Comparison of ENCODE assay signal across 30 cellular contexts in genomic region chr3:197258168-197258755, GRCh38. TPM values are rescaled to one million over a fixed set of nuclear protein-coding genes. Genes with fewer than 3 reads are reported as not detected.
A peak's percentile ranks its signal among the peaks of the same experiment; 100 is the strongest.
DNase-seq lines count a peak whose midpoint lies in the region; ATAC-seq, FAIRE-seq and TF ChIP-seq lines count a peak whose summit lies in the region.
"Had no signal": no experiment of that assay in that cellular context is flagged by ENCODE, and none has a peak within 500 bp of the region (broad histone marks: within the 10 kb centered on the region; RNA-seq: fewer than 3 reads in every experiment).

No MANE protein-coding gene starts in this region.

- ATAC-seq in omental fat pad (ENCODE audit: low FRiP score), result no peak
- ATAC-seq: activated CD8-positive, alpha-beta memory T cell treated with anti-CD3 and anti-CD28 coated beads, Interleukin-2, amount 10 ng/mL, durations not matched to agents 7 days and 5 days; body of pancreas; lower lobe of right lung; Panc1 had no signal

- H3K36me3 Mint-ChIP-seq in activated T-cell treated with anti-CD3 and anti-CD28 coated beads, Interleukin-2, amount 50 U/mL, for 24 hours (ENCODE audit: low read depth), result peaks cover 9% of the 10 kb centered on the region
- H3K36me3 Mint-ChIP-seq: IgD-negative memory B cell had no signal

- H3K27ac ChIP-seq in GM23248 (no peak overlapping the region), neural cell (ENCODE audit: low read length) (no peak overlapping the region), mesenchymal stem cell (ENCODE audit: low read length, poor library complexity, severe bottlenecking) (no peak overlapping the region)
- H3K27ac ChIP-seq: body of pancreas, lower lobe of right lung, prostate gland, stomach had no signal

- H2AFZ ChIP-seq in GM23248 (no peak overlapping the region), neural cell (ENCODE audit: low read depth, low read length) (no peak overlapping the region), mesenchymal stem cell (ENCODE audit: low read depth, low read length) (no peak overlapping the region)

- 79 to 81% methylated on average over 6 of the region's 6 CpGs for WGBS in GM23248 (ENCODE audit: low coverage in 1 of 2, low lambda C conversion rate in 2 of 2, missing lambda C conversion rate in 2 of 2), 2 experiments
- no CpG with 5 or more reads among the region's 6 CpGs for WGBS in mesenchymal stem cell

- in situ Hi-C loops in GM23248 (cut with MboI), result loop anchor here (5.0 kb wide), 1 partner anchor 244 kb away; no protein-coding TSS in a partner anchor

- H4K8ac ChIP-seq in mesenchymal stem cell (ENCODE audit: low read length), result no peak overlapping the region

- no peak overlapping the region for H3K18ac ChIP-seq in mesenchymal stem cell (ENCODE audit: low read depth in 1 of 2, low read length in 2 of 2)

- no peak overlapping the region for H2BK15ac ChIP-seq in mesenchymal stem cell (ENCODE audit: low read depth, poor library complexity, severe bottlenecking)

- H3K79me2 ChIP-seq in GM23248 (ENCODE audit: insufficient read depth), result peaks cover 97% of the 10 kb centered on the region
- H3K79me2 ChIP-seq in neural cell (replicated peaks; ENCODE audit: insufficient read depth, low read length), result peaks cover 42% of the 10 kb centered on the region

- H4K20me1 ChIP-seq in GM23248 (ENCODE audit: insufficient read depth) (peaks cover 7% of the 10 kb centered on the region; the same call in 1 of the 2 replicates), neural cell (ENCODE audit: insufficient read depth) (no peaks in the 10 kb centered on the region)

- no peak overlapping the region for H3K14ac ChIP-seq in mesenchymal stem cell (ENCODE audit: low read length in 2 of 2)

- no peak overlapping the region for H2BK120ac ChIP-seq in mesenchymal stem cell (ENCODE audit: low read depth, low read length)

- peaks cover 3% of the 10 kb centered on the region for H3K79me1 ChIP-seq in mesenchymal stem cell (replicated peaks; ENCODE audit: low read length, poor library complexity, severe bottlenecking)

- H3K36me3 ChIP-seq in GM23248 (ENCODE audit: low read depth) (no peaks in the 10 kb centered on the region), bronchial epithelial cell (ENCODE audit: control insufficient read depth, insufficient read depth, low read length) (no peaks in the 10 kb centered on the region), neural cell (ENCODE audit: insufficient read depth, low read length) (no peaks in the 10 kb centered on the region), mesenchymal stem cell (ENCODE audit: control insufficient read depth in 1 of 2, insufficient read depth in 2 of 2, low read depth in 1 of 2, low read length in 2 of 2) (peaks cover 5 to 6% of the 10 kb centered on the region in 2 experiments)
- H3K36me3 ChIP-seq: lower lobe of right lung, prostate gland, thyroid gland had no signal

- TF ChIP-seq CTCF in bronchial epithelial cell (IDR thresholded peaks at IDR 0.05; ENCODE audit: insufficient read depth, low read length, severe bottlenecking) (no peak), neural cell (IDR thresholded peaks at IDR 0.05; ENCODE audit: poor library complexity, severe bottlenecking) (no peak), omental fat pad (IDR thresholded peaks at IDR 0.05) (no peak)

- H3K9me3 ChIP-seq in GM23248 (ENCODE audit: low read depth), result no peaks in the 10 kb centered on the region
- no peaks in the 10 kb centered on the region for H3K9me3 ChIP-seq in neural cell (ENCODE audit: low read length)
- H3K9me3 ChIP-seq in mesenchymal stem cell (ENCODE audit: control insufficient read depth, low read length), result no peaks in the 10 kb centered on the region
- H3K9me3 ChIP-seq: body of pancreas, lower lobe of right lung, prostate gland, stomach, thyroid gland had no signal

- no peaks in the 10 kb centered on the region for H3K27me3 ChIP-seq in GM23248 (replicated peaks; ENCODE audit: insufficient read depth)
- no peaks in the 10 kb centered on the region for H3K27me3 ChIP-seq in bronchial epithelial cell (ENCODE audit: control insufficient read depth, insufficient read depth, low read length)
- no peaks in the 10 kb centered on the region for H3K27me3 ChIP-seq in neural cell (ENCODE audit: insufficient read depth, low read depth, low read length)
- no peaks in the 10 kb centered on the region for H3K27me3 ChIP-seq in mesenchymal stem cell (ENCODE audit: control insufficient read depth in 1 of 2, insufficient read depth in 1 of 2, low read length in 2 of 2)
- H3K27me3 ChIP-seq: body of pancreas, stomach, thyroid gland had no signal

- H3K4me2 ChIP-seq in GM23248 (ENCODE audit: unreplicated experiment), result no peak overlapping the region
- H3K4me2 ChIP-seq in neural cell (ENCODE audit: low read length), result peak overlapping the region; percentile 10
- no peak overlapping the region for H3K4me2 ChIP-seq in mesenchymal stem cell (ENCODE audit: low read length, poor library complexity, severe bottlenecking)

- no peak for TF ChIP-seq RAD21 in neural cell (conservative IDR thresholded peaks at IDR 0.05)

- H3K27me3 Mint-ChIP-seq in activated T-cell treated with anti-CD3 and anti-CD28 coated beads, Interleukin-2, amount 50 U/mL, for 24 hours, result no peaks in the 10 kb centered on the region
- H3K27me3 Mint-ChIP-seq: activated CD4-positive, alpha-beta T cell treated with anti-CD3 and anti-CD28 coated beads, Interleukin-2, amount 10 ng/mL, durations not matched to agents 7 days and 5 days; activated CD8-positive, alpha-beta memory T cell treated with anti-CD3 and anti-CD28 coated beads, Interleukin-2, amount 10 ng/mL, durations not matched to agents 7 days and 5 days; CD8-positive, alpha-beta memory T cell; IgD-negative memory B cell had no signal

- H3K9me3 Mint-ChIP-seq in activated T-cell treated with anti-CD3 and anti-CD28 coated beads, Interleukin-2, amount 50 U/mL, for 24 hours, result no peaks in the 10 kb centered on the region
- H3K9me3 Mint-ChIP-seq: activated CD4-positive, alpha-beta T cell treated with anti-CD3 and anti-CD28 coated beads, Interleukin-2, amount 10 ng/mL, durations not matched to agents 7 days and 5 days; CD8-positive, alpha-beta memory T cell; IgD-negative memory B cell had no signal

- H3K4me1 Mint-ChIP-seq in activated T-cell treated with anti-CD3 and anti-CD28 coated beads, Interleukin-2, amount 50 U/mL, for 24 hours (ENCODE audit: low read depth), result peaks cover 65% of the 10 kb centered on the region

- no peak overlapping the region for H2AK5ac ChIP-seq in mesenchymal stem cell (ENCODE audit: low read length, severe bottlenecking)

- H2BK12ac ChIP-seq in mesenchymal stem cell (ENCODE audit: low read length in 2 of 2), result no peak overlapping the region

- H3K4me3 ChIP-seq in GM23248 (no peak overlapping the region), bronchial epithelial cell (ENCODE audit: low read depth, low read length) (no peak overlapping the region), neural cell (ENCODE audit: low read length) (peak overlapping the region; percentile 53), mesenchymal stem cell (ENCODE audit: insufficient read depth in 1 of 2, low read depth in 1 of 2, low read length in 2 of 2) (no peak overlapping the region)
- H3K4me3 ChIP-seq: body of pancreas, lower lobe of right lung, prostate gland, stomach, thyroid gland had no signal

- H3F3A ChIP-seq in GM23248 (ENCODE audit: insufficient read depth) (no peaks in the 10 kb centered on the region; the same call in 1 of the 2 replicates), neural cell (ENCODE audit: insufficient read depth, low read length, poor library complexity, severe bottlenecking) (no peaks in the 10 kb centered on the region)

- DNase-seq in activated T-cell treated with anti-CD3 and anti-CD28 coated beads, Interleukin-2, amount 50 U/mL, for 24 hours, result no peak
- DNase-seq in activated T-cell treated with anti-CD3 and anti-CD28 coated beads, Interleukin-2, amount 50 U/mL, for 48 hours, result no peak
- DNase-seq in GM23248, result peak; percentile 13
- DNase-seq in bronchial epithelial cell (ENCODE audit: low read depth), result peak; percentile 34
- no peak for DNase-seq in omental fat pad (ENCODE audit: low spot score)
- DNase-seq in mesenchymal stem cell, result no peak
- DNase-seq in NCI-H2107 treated with DMSO at 0.1 percent for 48 hours (lab: John Stamatoyannopoulos, UW; ENCODE audit: unreplicated experiment), result no peak
- DNase-seq: activated CD4-positive, alpha-beta T cell treated with anti-CD3 and anti-CD28 coated beads, Interleukin-2, amount 10 ng/mL, durations not matched to agents 7 days and 5 days; activated CD8-positive, alpha-beta memory T cell treated with anti-CD3 and anti-CD28 coated beads, Interleukin-2, amount 10 ng/mL, durations not matched to agents 7 days and 5 days; AML-193; body of pancreas; CD8-positive, alpha-beta memory T cell; effector CD8-positive, alpha-beta T cell; GOT3; kidney glomerular epithelial cell; lower lobe of right lung; NCI-H1048; NCI-H1694; SIG-M5; stimulated activated CD4-positive, alpha-beta T cell treated with anti-CD3 and anti-CD28 coated beads, Interleukin-15, amount 100 ng/mL, for 24 hours; stomach; SW 1271; T-helper 9 cell; thyroid gland had no signal

- FAIRE-seq in bronchial epithelial cell (lab: Jason Lieb, UNC), result no peak
- FAIRE-seq: A204.1, colon had no signal

- no peak overlapping the region for H3K4me3 Mint-ChIP-seq in activated T-cell treated with anti-CD3 and anti-CD28 coated beads, Interleukin-2, amount 50 U/mL, for 24 hours
- H3K4me3 Mint-ChIP-seq: activated CD4-positive, alpha-beta T cell treated with anti-CD3 and anti-CD28 coated beads, Interleukin-2, amount 10 ng/mL, durations not matched to agents 7 days and 5 days; activated CD8-positive, alpha-beta memory T cell treated with anti-CD3 and anti-CD28 coated beads, Interleukin-2, amount 10 ng/mL, durations not matched to agents 7 days and 5 days; CD8-positive, alpha-beta memory T cell; IgD-negative memory B cell had no signal

- no peak overlapping the region for H3K23ac ChIP-seq in mesenchymal stem cell (ENCODE audit: low read length in 2 of 2)

- peak overlapping the region; percentile 12 for H3K27ac Mint-ChIP-seq in activated T-cell treated with anti-CD3 and anti-CD28 coated beads, Interleukin-2, amount 50 U/mL, for 24 hours
- H3K27ac Mint-ChIP-seq: activated CD4-positive, alpha-beta T cell treated with anti-CD3 and anti-CD28 coated beads, Interleukin-2, amount 10 ng/mL, durations not matched to agents 7 days and 5 days; activated CD8-positive, alpha-beta memory T cell treated with anti-CD3 and anti-CD28 coated beads, Interleukin-2, amount 10 ng/mL, durations not matched to agents 7 days and 5 days had no signal

- H2BK5ac ChIP-seq in mesenchymal stem cell (ENCODE audit: low read depth, low read length, poor library complexity, severe bottlenecking), result no peak overlapping the region

- H3K9ac ChIP-seq in GM23248 (no peak overlapping the region), neural cell (ENCODE audit: low read length) (no peak overlapping the region), mesenchymal stem cell (ENCODE audit: low read length) (no peak overlapping the region)

- H3K4ac ChIP-seq in mesenchymal stem cell (ENCODE audit: low read depth in 1 of 2, low read length in 2 of 2), result no peak overlapping the region

- H3K4me1 ChIP-seq in GM23248 (ENCODE audit: insufficient read depth) (no peaks in the 10 kb centered on the region; the same call in 1 of the 2 replicates), mesenchymal stem cell (ENCODE audit: control insufficient read depth, insufficient read depth, low read depth, low read length) (peaks cover 2% of the 10 kb centered on the region)
- H3K4me1 ChIP-seq: body of pancreas, prostate gland had no signal

- H3K9me2 ChIP-seq in GM23248 (ENCODE audit: insufficient read depth) (no peaks in the 10 kb centered on the region), neural cell (ENCODE audit: insufficient read depth, low read length) (no peaks in the 10 kb centered on the region)

- no peak for TF ChIP-seq EP300 in neural cell (conservative IDR thresholded peaks at IDR 0.05; ENCODE audit: poor library complexity, severe bottlenecking)

- no peak overlapping the region for H4K91ac ChIP-seq in mesenchymal stem cell (ENCODE audit: low read length)

RNA-seq across cellular contexts. Expression of gene DLG1, which starts 40.1 kb away (rescaled TPM):
- total RNA-seq in GM23248 (2014; rRNA removed; shearing (Covaris generic)), result 45.9 and 63.0 TPM in 2 replicates
- polyA plus RNA-seq in GM23248 (2016; fragmentation: Nextera tagmentation; extraction: Ambion mirVana) (19.6 and 23.2 TPM in 2 replicates), neural cell (39.9 and 43.9 TPM in 2 replicates)
- total RNA-seq in bronchial epithelial cell (66.6 and 97.4 TPM in 2 replicates), omental fat pad (10 to 100 TPM; 47.1 to 65.4 (median 60.2) TPM)
- polyA minus RNA-seq in neural cell, result 108 and 123 TPM in 2 replicates
- 41.4 TPM for polyA plus RNA-seq in mesenchymal stem cell (2013, experiment 1 of 2)
- polyA plus RNA-seq in mesenchymal stem cell (2013, experiment 2 of 2), result 40.1 TPM

Comparison
In these comparisons a context has a peak if more than half of its experiments do, and no peak if none do; other contexts are left out.
1. DNase-seq: peak in GM23248 (single experiment) and bronchial epithelial cell (single experiment); none in activated T-cell treated with anti-CD3 and anti-CD28 coated beads, Interleukin-2, amount 50 U/mL, for 24 hours (single experiment), activated T-cell treated with anti-CD3 and anti-CD28 coated beads, Interleukin-2, amount 50 U/mL, for 48 hours (0 of 2), omental fat pad (single experiment), mesenchymal stem cell (single experiment) and NCI-H2107 treated with DMSO at 0.1 percent for 48 hours (single experiment).